ENCODE assay signal across 8 cellular contexts in the genomic region with DNA sequence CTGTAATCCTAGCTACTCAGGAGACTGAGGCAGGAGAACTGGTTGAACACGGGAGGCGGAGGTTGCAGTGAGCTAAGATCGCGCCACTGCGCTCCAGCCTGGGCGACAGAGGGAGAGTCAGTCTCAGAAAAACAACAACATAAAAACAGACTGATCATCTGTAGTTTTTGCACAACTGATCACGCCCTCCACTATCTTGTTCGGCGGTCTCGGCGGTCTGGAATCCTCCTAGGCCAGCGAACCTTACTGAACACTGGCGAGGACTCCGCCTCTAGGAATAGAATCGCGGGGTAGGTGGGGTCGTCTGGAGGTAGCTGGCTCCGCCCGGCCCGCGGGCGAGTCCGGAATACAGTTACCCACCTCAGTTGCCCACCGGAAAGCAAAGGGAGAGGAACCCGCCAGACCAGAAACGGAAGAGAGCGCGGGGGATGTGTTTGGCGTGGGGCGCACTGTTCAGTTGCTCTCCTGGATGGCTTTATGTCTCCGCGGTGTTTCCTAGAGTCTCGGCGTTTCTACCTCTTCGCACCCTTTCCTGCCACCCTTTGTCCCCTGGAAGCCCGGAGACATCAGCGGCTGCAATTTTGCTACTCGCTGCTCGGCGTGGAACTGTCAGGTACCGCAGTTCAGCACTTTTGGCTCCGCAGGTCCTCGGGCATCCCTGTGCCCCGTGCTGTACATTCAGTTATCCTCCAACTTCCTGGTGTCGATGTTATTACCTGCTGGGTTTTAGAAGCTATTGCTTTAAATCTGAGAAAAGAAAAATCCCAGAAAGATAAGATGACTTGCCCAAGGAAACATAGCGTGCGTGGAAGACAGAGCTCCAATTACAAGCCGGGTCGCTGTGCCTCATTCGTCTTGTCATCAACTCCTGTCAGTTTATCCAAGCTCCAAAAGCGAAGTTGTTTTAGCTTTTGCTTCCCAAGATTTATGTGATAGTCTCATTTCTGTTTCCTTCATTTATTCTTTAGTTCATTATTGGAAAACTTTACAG. TPM values are rescaled to one million over a fixed set of nuclear protein-coding genes. Genes with fewer than 3 reads are reported as not detected.
DNase-seq lines count a peak whose midpoint lies in the region; ATAC-seq and TF ChIP-seq lines count a peak whose summit lies in the region.

No MANE protein-coding gene starts in this region.

- CTCF ChIA-PET in RWPE1 (lab: Yijun Ruan, JAX), result interaction anchor here (0.7 to 1.7 kb wide), 2 partner anchors 36 to 390 kb away, joined by 3 to 8 read pairs; partner anchors contain the start of gene SUGT1

- no peaks in the 10 kb centered on the region for H3K36me3 ChIP-seq in ES-I3 (ENCODE audit: insufficient read depth, low read length)
- no peaks in the 10 kb centered on the region for H3K36me3 ChIP-seq in H7 (replicated peaks; ENCODE audit: control insufficient read depth, insufficient read depth, low read length)

- TF ChIP-seq CTCF in RWPE1 (conservative IDR thresholded peaks at IDR 0.05; ENCODE audit: low read depth) (no peak), neural crest cell (conservative IDR thresholded peaks at IDR 0.05) (no peak)

- H3K4me1 Mint-ChIP-seq in neural crest cell, result peaks cover 23% of the 10 kb centered on the region
- H3K4me1 Mint-ChIP-seq in stimulated activated naive CD8-positive, alpha-beta T cell treated with anti-CD3 and anti-CD28 coated beads, Interleukin-15, amount 100 ng/mL, for 72 hours, result peaks cover 27% of the 10 kb centered on the region

- peak; percentile 99 for ATAC-seq in stimulated activated naive CD8-positive, alpha-beta T cell treated with anti-CD3 and anti-CD28 coated beads, Interleukin-15, amount 100 ng/mL, for 72 hours

- H3K36me3 Mint-ChIP-seq in neural crest cell (ENCODE audit: low read depth), result no peaks in the 10 kb centered on the region

- H3K27ac ChIP-seq in RWPE1, result peak overlapping the region; percentile 92

- peak overlapping the region; percentile 85 for H3K4me3 ChIP-seq in H7 (ENCODE audit: insufficient read depth, low read depth, low read length)

- peak overlapping the region; percentile 96 for H3K27ac Mint-ChIP-seq in neural crest cell (ENCODE audit: unreplicated experiment)
- peak overlapping the region; percentile 95 to 98 for H3K27ac Mint-ChIP-seq in stimulated activated naive CD8-positive, alpha-beta T cell treated with anti-CD3 and anti-CD28 coated beads, Interleukin-15, amount 100 ng/mL, for 72 hours

- POLR2A ChIA-PET in RWPE1 (lab: Yijun Ruan, JAX; ENCODE audit: low non-redundant PET), result interaction anchor here (1.0 to 1.1 kb wide), 3 partner anchors 13 to 36 kb away, joined by 4 to 8 read pairs (median 8); partner anchors contain the start of gene SUGT1

- H3K9me3 ChIP-seq in ES-I3 (ENCODE audit: control insufficient read depth, insufficient read depth, low read length), result no peaks in the 10 kb centered on the region

- H3K9me3 Mint-ChIP-seq in neural crest cell, result no peaks in the 10 kb centered on the region
- peaks cover 0 to 4% of the 10 kb centered on the region in 2 donors for H3K9me3 Mint-ChIP-seq in stimulated activated naive CD8-positive, alpha-beta T cell treated with anti-CD3 and anti-CD28 coated beads, Interleukin-15, amount 100 ng/mL, for 72 hours

- DNase-seq in H7 (peak; percentile 88), LoVo (ENCODE audit: low spot score) (peak; percentile 87), RWPE1 (ENCODE audit: low spot score) (peak; percentile 91), fibroblast of the conjunctiva (ENCODE audit: low read depth) (peak; percentile 66), neural crest cell (ENCODE audit: low read depth, low spot score) (peak; percentile 74)
- peak; percentile 75 for DNase-seq in activated T-helper 9 cell treated with anti-CD3 and anti-CD28 coated beads, Interleukin-2, amount 50 U/mL, for 16 hours (ENCODE audit: low read depth)
- peak; percentile 85 to 89 for DNase-seq in stimulated activated naive CD8-positive, alpha-beta T cell treated with anti-CD3 and anti-CD28 coated beads, Interleukin-15, amount 100 ng/mL, for 72 hours

- H3K4me1 ChIP-seq in ES-I3 (ENCODE audit: insufficient read depth, low read length), result no peaks in the 10 kb centered on the region

- H3K27me3 Mint-ChIP-seq in neural crest cell (ENCODE audit: low read depth), result no peaks in the 10 kb centered on the region
- no peaks in the 10 kb centered on the region for H3K27me3 Mint-ChIP-seq in stimulated activated naive CD8-positive, alpha-beta T cell treated with anti-CD3 and anti-CD28 coated beads, Interleukin-15, amount 100 ng/mL, for 72 hours

- H3K4me3 Mint-ChIP-seq in neural crest cell, result peak overlapping the region; percentile 99
- peak overlapping the region; percentile 100 for H3K4me3 Mint-ChIP-seq in stimulated activated naive CD8-positive, alpha-beta T cell treated with anti-CD3 and anti-CD28 coated beads, Interleukin-15, amount 100 ng/mL, for 72 hours

- H3K9ac ChIP-seq in ES-I3 (ENCODE audit: low read depth, low read length), result peak overlapping the region; percentile 96

- no peaks in the 10 kb centered on the region for H3K27me3 ChIP-seq in H7 (ENCODE audit: control insufficient read depth, insufficient read depth, low read length)

RNA-seq across cellular contexts. Expression of gene HNRNPA1L2, which starts 24.9 kb away (rescaled TPM):
- total RNA-seq in H7 (2014; rRNA removed; shearing (Covaris generic)), result 1.7 TPM in 2 replicates
- 13.8 and 14.3 TPM in 2 replicates for total RNA-seq in neural crest cell

RNA-seq across cellular contexts. Expression of gene SUGT1, which starts 35.3 kb away (rescaled TPM):
- 39.9 and 47.7 TPM in 2 replicates for total RNA-seq in H7 (2014; rRNA removed; shearing (Covaris generic))
- total RNA-seq in neural crest cell, result 74.0 and 75.2 TPM in 2 replicates

Comparison
In these comparisons a context has a peak if more than half of its experiments do, and no peak if none do; other contexts are left out.
1. Peak in every context shown above with its lines: DNase-seq, ATAC-seq, H3K4me3 ChIP-seq and H3K27ac ChIP-seq.